ENCODE assay signal across 8 cellular contexts in genomic region chr3:71128951-71129350, GRCh38.
A peak's percentile ranks its signal among the peaks of the same experiment; 100 is the strongest.
DNase-seq lines count a peak whose midpoint lies in the region; ATAC-seq and TF ChIP-seq lines count a peak whose summit lies in the region.

No MANE protein-coding gene starts in this region.

- no peak overlapping the region for H3K9ac ChIP-seq in MM.1S (ENCODE audit: low read length)

- CTCF ChIA-PET in AG04449 (lab: Yijun Ruan, JAX), result interaction anchor here (1.8 kb wide), 1 partner anchor 11 kb away, joined by 4 read pairs; no protein-coding TSS in a partner anchor

- peaks cover 52 to 58% of the 10 kb centered on the region in 2 donors for H3K4me1 Mint-ChIP-seq in natural killer cell treated with Interleukin-12 subunit alpha and Interleukin-12 subunit beta and Interleukin-15 and Interleukin-18, amount 100 ng/mL, for 72 hours (ENCODE audit: low read depth in 2 of 2)

- no peaks in the 10 kb centered on the region for H3F3A ChIP-seq in MM.1S (ENCODE audit: insufficient read depth, low read length)

- DNase-seq in AG04449 (ENCODE audit: low read depth, low spot score) (no peak), MM.1S (no peak), choroid plexus epithelial cell (ENCODE audit: low read depth) (peak; percentile 66), NCI-H524 (lab: John Stamatoyannopoulos, UW) (no peak), WERI-Rb-1 (no peak), NCI-H187 (lab: John Stamatoyannopoulos, UW) (no peak)
- DNase-seq in natural killer cell treated with Interleukin-12 subunit alpha and Interleukin-12 subunit beta and Interleukin-15 and Interleukin-18, amount 100 ng/mL, for 72 hours (ENCODE audit: low spot score), result no peak

- H3K79me2 ChIP-seq in MM.1S (ENCODE audit: low read length), result no peaks in the 10 kb centered on the region

- no peaks in the 10 kb centered on the region for H3K27me3 Mint-ChIP-seq in natural killer cell treated with Interleukin-12 subunit alpha and Interleukin-12 subunit beta and Interleukin-15 and Interleukin-18, amount 100 ng/mL, for 72 hours

- POLR2A ChIA-PET in AG04449 (lab: Yijun Ruan, JAX), result no interaction called here

- H3K36me3 ChIP-seq in MM.1S (replicated peaks; ENCODE audit: insufficient read depth, low read length) (no peaks in the 10 kb centered on the region), WERI-Rb-1 (no peaks in the 10 kb centered on the region)

- H3K27ac Mint-ChIP-seq in natural killer cell treated with Interleukin-12 subunit alpha and Interleukin-12 subunit beta and Interleukin-15 and Interleukin-18, amount 100 ng/mL, for 72 hours, result peak overlapping the region; percentile 92 to 97

- no peaks in the 10 kb centered on the region for H3K36me3 Mint-ChIP-seq in natural killer cell treated with Interleukin-12 subunit alpha and Interleukin-12 subunit beta and Interleukin-15 and Interleukin-18, amount 100 ng/mL, for 72 hours

- peak overlapping the region; percentile 60; the same call in 1 of the 2 replicates for H3K4me2 ChIP-seq in MM.1S (ENCODE audit: low read depth, low read length)

- H3K27ac ChIP-seq in MM.1S (ENCODE audit: low read length) (no peak overlapping the region), WERI-Rb-1 (no peak overlapping the region)

- peak overlapping the region; percentile 13 for H3K4me3 ChIP-seq in AG04449 (ENCODE audit: low read depth, low read length)
- peak overlapping the region; percentile 61; the same call in 1 of the 2 replicates for H3K4me3 ChIP-seq in MM.1S (ENCODE audit: low read length)
- peak overlapping the region; percentile 68 for H3K4me3 ChIP-seq in choroid plexus epithelial cell (ENCODE audit: low read depth, low read length)
- no peak overlapping the region for H3K4me3 ChIP-seq in WERI-Rb-1 (ENCODE audit: low read depth, low read length)

- no peaks in the 10 kb centered on the region for H3K9me2 ChIP-seq in MM.1S (replicated peaks; ENCODE audit: insufficient read depth, low read length)

- no peaks in the 10 kb centered on the region for H4K20me1 ChIP-seq in MM.1S (ENCODE audit: insufficient read depth, low read length)

- peak overlapping the region; percentile 98 for H3K4me3 Mint-ChIP-seq in natural killer cell treated with Interleukin-12 subunit alpha and Interleukin-12 subunit beta and Interleukin-15 and Interleukin-18, amount 100 ng/mL, for 72 hours

- H3K9me3 Mint-ChIP-seq in natural killer cell treated with Interleukin-12 subunit alpha and Interleukin-12 subunit beta and Interleukin-15 and Interleukin-18, amount 100 ng/mL, for 72 hours, result no peaks in the 10 kb centered on the region

- no peaks in the 10 kb centered on the region for H3K4me1 ChIP-seq in MM.1S (ENCODE audit: low read length)

- no peak for ATAC-seq in natural killer cell treated with Interleukin-12 subunit alpha and Interleukin-12 subunit beta and Interleukin-15 and Interleukin-18, amount 100 ng/mL, for 72 hours
- no peak for ATAC-seq in HG02571 (IDR thresholded peaks at IDR 0.05; ENCODE audit: unreplicated experiment)

- H2AFZ ChIP-seq in MM.1S (ENCODE audit: low read length), result no peak overlapping the region

- H3K9me3 ChIP-seq in MM.1S (replicated peaks; ENCODE audit: insufficient read depth, low read length) (no peaks in the 10 kb centered on the region), WERI-Rb-1 (ENCODE audit: severe bottlenecking) (no peaks in the 10 kb centered on the region)

- TF ChIP-seq CTCF in AG04449 (IDR thresholded peaks at IDR 0.05; ENCODE audit: insufficient read depth, low read length, missing control alignments), result no peak
- no peak for TF ChIP-seq CTCF in MM.1S (IDR thresholded peaks at IDR 0.05; ENCODE audit: low read length)
- no peak for TF ChIP-seq CTCF in choroid plexus epithelial cell (conservative IDR thresholded peaks at IDR 0.05; ENCODE audit: low read depth, low read length)
- TF ChIP-seq CTCF in WERI-Rb-1 (IDR thresholded peaks at IDR 0.05; ENCODE audit: low read depth, low read length), result no peak

- H3K27me3 ChIP-seq in MM.1S (replicated peaks; ENCODE audit: insufficient read depth, low read length), result no peaks in the 10 kb centered on the region
- H3K27me3 ChIP-seq in WERI-Rb-1 (ENCODE audit: insufficient read depth, low read depth, severe bottlenecking), result no peaks in the 10 kb centered on the region
